ENCODE assay signal across 15 cellular contexts in genomic region chr12:110012659-110013058, GRCh38. TPM values are rescaled to one million over a fixed set of nuclear protein-coding genes. Genes with fewer than 3 reads are reported as not detected.
A peak's percentile ranks its signal among the peaks of the same experiment; 100 is the strongest.
DNase-seq lines count a peak whose midpoint lies in the region; ATAC-seq and TF ChIP-seq lines count a peak whose summit lies in the region.
"Had no signal": no experiment of that assay in that cellular context is flagged by ENCODE, and none has a peak within 500 bp of the region (broad histone marks: within the 10 kb centered on the region; RNA-seq: fewer than 3 reads in every experiment).

No MANE protein-coding gene starts in this region.

- POLR2A ChIA-PET in CD8-positive, alpha-beta T cell (lab: Charles Lee) = interaction anchor here (0.9 kb wide), 1 partner anchor 18 kb away, joined by 3 read pairs; no protein-coding TSS in a partner anchor
- POLR2A ChIA-PET in activated CD4-positive, alpha-beta memory T cell treated with anti-CD3 and anti-CD28 coated beads for 36 hours (lab: Charles Lee) = no interaction called here

- H3K79me2 ChIP-seq in ACC112 (ENCODE audit: control insufficient read depth, insufficient read depth, low read length, unreplicated experiment) = peaks cover 38% of the 10 kb centered on the region

- H3K27me3 Mint-ChIP-seq in CD8-positive, alpha-beta T cell (ENCODE audit: low read depth) = no peaks in the 10 kb centered on the region
- H3K27me3 Mint-ChIP-seq in activated CD4-positive, alpha-beta memory T cell treated with anti-CD3 and anti-CD28 coated beads for 36 hours = no peaks in the 10 kb centered on the region

- ATAC-seq in CD8-positive, alpha-beta T cell = no peak
- ATAC-seq in left lobe of liver (peak; percentile 53), HG03039 (IDR thresholded peaks at IDR 0.05; ENCODE audit: unreplicated experiment) (no peak), Right ventricle myocardium inferior (no peak)

- H2AFZ ChIP-seq in ACC112 (ENCODE audit: low read length, unreplicated experiment) = no peak overlapping the region

- intact Hi-C loops in CD8-positive, alpha-beta T cell (cut with DNase I, micrococcal nuclease) = loop anchor here in 1 of 2 experiments (2.0 kb wide), 1 partner anchor 18 kb away; no protein-coding TSS in a partner anchor
- intact Hi-C loops in activated CD4-positive, alpha-beta memory T cell treated with anti-CD3 and anti-CD28 coated beads for 36 hours (cut with micrococcal nuclease) = no loop called here
- intact Hi-C loops in Right ventricle myocardium inferior (cut with DNase I) = no loop called here

- CTCF ChIA-PET in CD8-positive, alpha-beta T cell (lab: Charles Lee) = interaction anchor here (1.4 to 2.3 kb wide), 2 partner anchors 9 to 11 kb away, joined by 3 to 8 read pairs; no protein-coding TSS in a partner anchor
- CTCF ChIA-PET in activated CD4-positive, alpha-beta memory T cell treated with anti-CD3 and anti-CD28 coated beads for 36 hours (lab: Charles Lee) = interaction anchor here (0.6 to 1.9 kb wide), 3 partner anchors 11 to 310 kb away, joined by 3 to 6 read pairs (median 6); no protein-coding TSS in a partner anchor

- no peak overlapping the region for H3K4me3 Mint-ChIP-seq in CD8-positive, alpha-beta T cell
- H3K4me3 Mint-ChIP-seq in activated CD4-positive, alpha-beta memory T cell treated with anti-CD3 and anti-CD28 coated beads for 36 hours = no peak overlapping the region

- H3K4me1 Mint-ChIP-seq in CD8-positive, alpha-beta T cell (ENCODE audit: low read depth) = peaks cover 42% of the 10 kb centered on the region
- peaks cover 63% of the 10 kb centered on the region for H3K4me1 Mint-ChIP-seq in activated CD4-positive, alpha-beta memory T cell treated with anti-CD3 and anti-CD28 coated beads for 36 hours (ENCODE audit: low read depth)

- no peaks in the 10 kb centered on the region for H3K9me3 ChIP-seq in CD8-positive, alpha-beta T cell (ENCODE audit: low read length)
- H3K9me3 ChIP-seq: prostate gland, thoracic aorta had no signal

- H3K36me3 Mint-ChIP-seq in CD8-positive, alpha-beta T cell = peaks cover 44% of the 10 kb centered on the region
- peaks cover 30% of the 10 kb centered on the region for H3K36me3 Mint-ChIP-seq in activated CD4-positive, alpha-beta memory T cell treated with anti-CD3 and anti-CD28 coated beads for 36 hours

- H3K4me1 ChIP-seq in ACC112 (ENCODE audit: control insufficient read depth, insufficient read depth, low read length, unreplicated experiment) = peaks cover 21% of the 10 kb centered on the region
- H3K4me1 ChIP-seq in CD8-positive, alpha-beta T cell (ENCODE audit: insufficient read depth, low read length) = peaks cover 12% of the 10 kb centered on the region
- H3K4me1 ChIP-seq: prostate gland had no signal

- peak overlapping the region; percentile 42; the same call in 1 of the 2 replicates for H3K4me3 ChIP-seq in ACC112 (ENCODE audit: low read depth, low read length)
- no peak overlapping the region for H3K4me3 ChIP-seq in CD8-positive, alpha-beta T cell (ENCODE audit: low read depth, low read length)
- H3K4me3 ChIP-seq: prostate gland, thoracic aorta had no signal

- H3K27me3 ChIP-seq in ACC112 (ENCODE audit: insufficient read depth, low read length) = no peaks in the 10 kb centered on the region
- no peaks in the 10 kb centered on the region for H3K27me3 ChIP-seq in CD8-positive, alpha-beta T cell (ENCODE audit: insufficient read depth, low read length)

- H3K9me3 Mint-ChIP-seq in CD8-positive, alpha-beta T cell = no peaks in the 10 kb centered on the region
- peaks cover 3% of the 10 kb centered on the region for H3K9me3 Mint-ChIP-seq in activated CD4-positive, alpha-beta memory T cell treated with anti-CD3 and anti-CD28 coated beads for 36 hours

- peaks cover 14% of the 10 kb centered on the region for H3K36me3 ChIP-seq in ACC112 (ENCODE audit: insufficient read depth, low read length)
- H3K36me3 ChIP-seq in CD8-positive, alpha-beta T cell (ENCODE audit: insufficient read depth, low read length) = peaks cover 13% of the 10 kb centered on the region
- H3K36me3 ChIP-seq: prostate gland had no signal

- no peak for TF ChIP-seq CTCF in CD8-positive, alpha-beta T cell (IDR thresholded peaks at IDR 0.05)

- DNase-seq in CD8-positive, alpha-beta T cell = no peak
- DNase-seq in activated CD4-positive, alpha-beta memory T cell treated with anti-CD3 and anti-CD28 coated beads for 36 hours = no peak
- no peak for DNase-seq in left lobe of liver (ENCODE audit: low spot score)
- no peak for DNase-seq in substantia nigra (lab: John Stamatoyannopoulos, UW)
- DNase-seq in NK-92 treated with Interleukin-12 subunit alpha and Interleukin-12 subunit beta, amount 100 ng/mL, for 24 hours (lab: John Stamatoyannopoulos, UW) = no peak
- DNase-seq in Right ventricle myocardium inferior (ENCODE audit: missing footprints) = no peak
- DNase-seq: AML-193, amygdala, NCI-H2029, NCI-H774, SIG-M5 had no signal

- H3K27ac ChIP-seq in ACC112 (ENCODE audit: low read depth, low read length) (peak overlapping the region; percentile 55), substantia nigra (ENCODE audit: low read depth, low read length, poor library complexity, severe bottlenecking) (no peak overlapping the region)
- H3K27ac ChIP-seq in CD8-positive, alpha-beta T cell (ENCODE audit: low read depth, low read length) = no peak overlapping the region
- H3K27ac ChIP-seq: prostate gland, thoracic aorta had no signal

- H3K27ac Mint-ChIP-seq in CD8-positive, alpha-beta T cell = peak overlapping the region; percentile 76
- peak overlapping the region; percentile 52 for H3K27ac Mint-ChIP-seq in activated CD4-positive, alpha-beta memory T cell treated with anti-CD3 and anti-CD28 coated beads for 36 hours

RNA-seq across cellular contexts. Expression of gene ANKRD13A, which starts 13.4 kb away (rescaled TPM):
- 10 to 100 TPM; 38.8 to 41.7 TPM for total RNA-seq in CD8-positive, alpha-beta T cell
- 10 to 100 TPM; 45.0 to 46.6 TPM for total RNA-seq in activated CD4-positive, alpha-beta memory T cell treated with anti-CD3 and anti-CD28 coated beads for 36 hours
- total RNA-seq in left lobe of liver = 16.6 TPM
- 22.9 TPM for total RNA-seq in Right ventricle myocardium inferior

RNA-seq across cellular contexts. Expression of gene GIT2, which starts 16.5 kb away (rescaled TPM):
- total RNA-seq in CD8-positive, alpha-beta T cell = 10 to 100 TPM; 47.6 to 57.9 TPM
- 10 to 100 TPM; 52.1 to 56.7 TPM for total RNA-seq in activated CD4-positive, alpha-beta memory T cell treated with anti-CD3 and anti-CD28 coated beads for 36 hours
- total RNA-seq in left lobe of liver (15.5 TPM), Right ventricle myocardium inferior (47.1 TPM)

RNA-seq across cellular contexts. Expression of gene C12orf76, which starts 35.7 kb away (rescaled TPM):
- total RNA-seq in CD8-positive, alpha-beta T cell = 1 to 10 TPM; 8.7 to 9.6 TPM
- 10 to 100 TPM; 14.2 to 17.1 TPM for total RNA-seq in activated CD4-positive, alpha-beta memory T cell treated with anti-CD3 and anti-CD28 coated beads for 36 hours
- total RNA-seq in left lobe of liver (6.7 TPM), Right ventricle myocardium inferior (5.3 TPM)
